Comparison of ENCODE assay signal across 1 cellular context in genomic region chr20:63309261-63310071, GRCh38.
TF ChIP-seq lines count a peak whose summit lies in the region.

No MANE protein-coding gene starts in this region.

TF ChIP-seq in HepG2, 621 proteins besides CTCF, POLR2A, EP300 and RAD21 (continues in another document):
- TF ChIP-seq ZNF574 (CRISPR knock-in tag; IDR thresholded peaks at IDR 0.05) (0 out of 2 replicates have a peak, but pooled peaks have one; percentile 26), BORCS8-MEF2B (CRISPR knock-in tag; IDR thresholded peaks at IDR 0.05) (0 out of 2 replicates have a peak, but pooled peaks have one; percentile 67), ZFP91 (CRISPR knock-in tag; IDR thresholded peaks at IDR 0.05; ENCODE audit: borderline replicate concordance) (peak; percentile 45; the same call in 1 of the 2 replicates), ZNF124 (CRISPR knock-in tag; IDR thresholded peaks at IDR 0.05) (0 out of 2 replicates have a peak, but pooled peaks have one; percentile 50), BHLHE40 (IDR thresholded peaks at IDR 0.05; ENCODE audit: low read length) (0 out of 2 replicates have a peak, but pooled peaks have one; percentile 8), SMC3 (IDR thresholded peaks at IDR 0.05; ENCODE audit: low read length) (peak; percentile 83), STAG1 (CRISPR knock-in tag; IDR thresholded peaks at IDR 0.05) (peak; percentile 92), EED (CRISPR knock-in tag; IDR thresholded peaks at IDR 0.05) (peak; percentile 67; the same call in 1 of the 2 replicates), PLSCR1 (CRISPR knock-in tag; IDR thresholded peaks at IDR 0.05; ENCODE audit: borderline replicate concordance) (no peak), MTA1 (CRISPR knock-in tag; IDR thresholded peaks at IDR 0.05; ENCODE audit: borderline replicate concordance) (peak; percentile 15; the same call in 1 of the 2 replicates), SALL2 (CRISPR knock-in tag; IDR thresholded peaks at IDR 0.05) (peak; percentile 48; the same call in 1 of the 2 replicates), ZNF768 (CRISPR knock-in tag; IDR thresholded peaks at IDR 0.05) (0 out of 2 replicates have a peak, but pooled peaks have one; percentile 33), ZBTB7B (CRISPR knock-in tag; IDR thresholded peaks at IDR 0.05) (peak; percentile 77; the same call in 1 of the 2 replicates), GABPB1 (CRISPR knock-in tag; IDR thresholded peaks at IDR 0.05) (peak; percentile 42; the same call in 1 of the 2 replicates), RFXAP (CRISPR knock-in tag; IDR thresholded peaks at IDR 0.05; ENCODE audit: borderline replicate concordance) (peak; percentile 49; the same call in 1 of the 2 replicates), AGO1 (IDR thresholded peaks at IDR 0.05; ENCODE audit: low read depth, low read length, poor library complexity, severe bottlenecking) (peak; percentile 55), HNF1B (CRISPR knock-in tag; IDR thresholded peaks at IDR 0.05) (peak; percentile 75; the same call in 1 of the 2 replicates), ZNF772 (CRISPR knock-in tag; IDR thresholded peaks at IDR 0.05) (0 out of 2 replicates have a peak, but pooled peaks have one; percentile 35), NFKB2 (CRISPR knock-in tag; IDR thresholded peaks at IDR 0.05; ENCODE audit: borderline replicate concordance) (peak; percentile 63; the same call in 1 of the 2 replicates), MAF1 (CRISPR knock-in tag; IDR thresholded peaks at IDR 0.05; ENCODE audit: borderline replicate concordance) (0 out of 2 replicates have a peak, but pooled peaks have one; percentile 49), ZBTB20 (CRISPR knock-in tag; IDR thresholded peaks at IDR 0.05; ENCODE audit: borderline replicate concordance, low read depth) (no peak), ARHGAP35 (CRISPR knock-in tag; IDR thresholded peaks at IDR 0.05; ENCODE audit: borderline replicate concordance) (no peak), FOXO1 (CRISPR knock-in tag; IDR thresholded peaks at IDR 0.05) (0 out of 2 replicates have a peak, but pooled peaks have one; percentile 26), HIVEP1 (CRISPR knock-in tag; IDR thresholded peaks at IDR 0.05) (0 out of 2 replicates have a peak, but pooled peaks have one; percentile 3), MXI1 (IDR thresholded peaks at IDR 0.05; ENCODE audit: borderline replicate concordance, low read depth, low read length) (0 out of 3 replicates have a peak, but pooled peaks have one; percentile 9), ZFY (CRISPR knock-in tag; IDR thresholded peaks at IDR 0.05) (0 out of 2 replicates have a peak, but pooled peaks have one; percentile 29), ZNF205 (CRISPR knock-in tag; IDR thresholded peaks at IDR 0.05) (no peak), ZNF530 (CRISPR knock-in tag; IDR thresholded peaks at IDR 0.05; ENCODE audit: low read depth) (no peak), ZNF788 (CRISPR knock-in tag; IDR thresholded peaks at IDR 0.05; ENCODE audit: borderline replicate concordance) (no peak; the same call in 1 of the 2 replicates), JUN (CRISPR knock-in tag; IDR thresholded peaks at IDR 0.05) (no peak), PHB2 (IDR thresholded peaks at IDR 0.05; ENCODE audit: partially characterized antibody) (no peak), ZNF766 (CRISPR knock-in tag; IDR thresholded peaks at IDR 0.05; ENCODE audit: borderline replicate concordance) (no peak), THAP11 (CRISPR knock-in tag; IDR thresholded peaks at IDR 0.05) (0 out of 2 replicates have a peak, but pooled peaks have one; percentile 17), MYC (CRISPR knock-in tag; IDR thresholded peaks at IDR 0.05; ENCODE audit: borderline replicate concordance) (peak; percentile 61; the same call in 1 of the 2 replicates), MIER3 (CRISPR knock-in tag; IDR thresholded peaks at IDR 0.05; ENCODE audit: borderline replicate concordance) (no peak), ZNF280B (CRISPR knock-in tag; IDR thresholded peaks at IDR 0.05; ENCODE audit: borderline replicate concordance) (peak; percentile 62), CERS6 (CRISPR knock-in tag; IDR thresholded peaks at IDR 0.05) (peak; percentile 12; the same call in 1 of the 2 replicates), ZNF263 (CRISPR knock-in tag; IDR thresholded peaks at IDR 0.05) (peak; percentile 38; the same call in 1 of the 2 replicates), MEIS2 (CRISPR knock-in tag; IDR thresholded peaks at IDR 0.05) (peak; percentile 74; the same call in 1 of the 2 replicates), POLR2G (IDR thresholded peaks at IDR 0.05; ENCODE audit: low read depth, low read length) (no peak), ZNF678 (CRISPR knock-in tag; IDR thresholded peaks at IDR 0.05) (peak; percentile 49; the same call in 1 of the 2 replicates), ZBTB42 (CRISPR knock-in tag; IDR thresholded peaks at IDR 0.05) (0 out of 2 replicates have a peak, but pooled peaks have one; percentile 44), CHCHD3 (CRISPR knock-in tag; IDR thresholded peaks at IDR 0.05) (0 out of 2 replicates have a peak, but pooled peaks have one; percentile 63), ZBTB33 (CRISPR knock-in tag; IDR thresholded peaks at IDR 0.05) (peak; percentile 55; the same call in 1 of the 2 replicates), PATZ1 (CRISPR knock-in tag; IDR thresholded peaks at IDR 0.05) (peak; percentile 85), TEAD3 (CRISPR knock-in tag; optimal IDR thresholded peaks at IDR 0.05; ENCODE audit: borderline replicate concordance) (peak; percentile 30), HOXA5 (CRISPR knock-in tag; IDR thresholded peaks at IDR 0.05) (peak; percentile 72; the same call in 1 of the 2 replicates), ZNF225 (CRISPR knock-in tag; IDR thresholded peaks at IDR 0.05) (0 out of 2 replicates have a peak, but pooled peaks have one; percentile 11), PCBP1 (IDR thresholded peaks at IDR 0.05; ENCODE audit: borderline replicate concordance, low read depth, low read length) (0 out of 2 replicates have a peak, but pooled peaks have one; percentile 42), HDAC1 (CRISPR knock-in tag; IDR thresholded peaks at IDR 0.05) (no peak), HNRNPLL (IDR thresholded peaks at IDR 0.05; ENCODE audit: low read depth, low read length, poor library complexity, severe bottlenecking) (peak; percentile 25), XRCC5 (optimal IDR thresholded peaks at IDR 0.05; ENCODE audit: low read length) (peak; percentile 61), ETS1 (CRISPR knock-in tag; IDR thresholded peaks at IDR 0.05) (0 out of 2 replicates have a peak, but pooled peaks have one; percentile 70), ZNF563 (CRISPR knock-in tag; IDR thresholded peaks at IDR 0.05) (peak; percentile 74; the same call in 1 of the 2 replicates)
